ENCODE assay signal across 1 cellular context in the genomic region with DNA sequence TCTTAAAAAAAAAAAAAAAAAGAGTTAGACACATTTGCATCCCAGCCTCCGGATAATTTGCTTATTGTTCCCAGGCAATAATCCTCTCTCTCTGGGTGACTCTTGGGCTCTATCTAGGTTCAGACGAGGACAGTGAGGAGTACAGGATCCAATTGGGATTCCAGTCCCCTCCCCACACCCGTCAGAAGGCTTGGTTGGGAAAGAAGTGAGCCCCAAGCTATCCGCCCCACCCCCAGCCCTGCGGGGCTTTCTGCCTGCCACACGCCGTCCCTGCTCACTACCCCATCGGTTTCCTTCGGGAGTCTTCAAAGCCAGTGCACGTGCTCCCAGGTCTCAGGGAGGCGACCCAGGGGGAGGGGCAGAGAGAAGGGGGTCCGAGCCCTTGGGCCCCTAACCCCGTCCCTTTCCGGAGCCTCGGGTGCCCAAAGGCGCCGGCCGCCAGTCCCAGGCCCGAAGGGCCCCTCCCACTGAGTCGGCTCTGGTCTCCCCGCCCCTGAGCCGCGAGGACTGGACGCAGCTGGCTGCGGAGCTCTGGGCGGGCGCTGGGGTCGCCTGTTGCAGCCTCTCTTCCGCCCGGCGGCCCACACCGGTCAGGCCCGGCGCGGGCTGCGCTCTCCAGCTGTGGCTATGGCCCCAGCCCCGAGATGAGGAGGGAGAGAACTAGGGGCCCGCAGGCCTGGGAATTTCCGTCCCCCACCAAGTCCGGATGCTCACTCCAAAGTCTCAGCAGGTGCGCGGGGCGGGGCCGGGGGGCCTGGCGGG.
A peak's percentile ranks its signal among the peaks of the same experiment; 100 is the strongest.
TF ChIP-seq lines count a peak whose summit lies in the region.

No MANE protein-coding gene starts in this region.

TF ChIP-seq in HEK293, 187 proteins besides CTCF, POLR2A, EP300 and RAD21 (continued from another document and continues in another):
- TF ChIP-seq ZNF585B (tag by site-specific recombination; IDR thresholded peaks at IDR 0.05) (no peak), ZNF558 (tag by site-specific recombination; IDR thresholded peaks at IDR 0.05) (no peak), ZNF18 (tag by site-specific recombination; IDR thresholded peaks at IDR 0.05) (no peak), ZNF114 (tag by site-specific recombination; IDR thresholded peaks at IDR 0.05) (no peak), EGR2 (tag by site-specific recombination; IDR thresholded peaks at IDR 0.05; ENCODE audit: low read depth) (no peak), ZNF629 (tag by site-specific recombination; IDR thresholded peaks at IDR 0.05) (no peak), ZNF324 (tag by site-specific recombination; IDR thresholded peaks at IDR 0.05) (no peak), ZNF404 (tag by site-specific recombination; IDR thresholded peaks at IDR 0.05) (no peak), ZNF354C (tag by site-specific recombination; IDR thresholded peaks at IDR 0.05; ENCODE audit: borderline replicate concordance, low read depth) (no peak), ZNF626 (tag by site-specific recombination; IDR thresholded peaks at IDR 0.05) (no peak), ZNF747 (tag by site-specific recombination; IDR thresholded peaks at IDR 0.05) (no peak), ZNF155 (tag by site-specific recombination; IDR thresholded peaks at IDR 0.05) (no peak), ZBTB26 (tag by site-specific recombination; optimal IDR thresholded peaks at IDR 0.05) (peak; percentile 18), ZNF146 (tag by site-specific recombination; IDR thresholded peaks at IDR 0.05) (no peak), ZNF266 (tag by site-specific recombination; IDR thresholded peaks at IDR 0.05; ENCODE audit: low read depth) (no peak), ZNF23 (tag by site-specific recombination; IDR thresholded peaks at IDR 0.05; ENCODE audit: borderline replicate concordance) (no peak), ZNF548 (tag by site-specific recombination; IDR thresholded peaks at IDR 0.05) (no peak), PRDM4 (tag by site-specific recombination; IDR thresholded peaks at IDR 0.05) (no peak), ZNF701 (tag by site-specific recombination; IDR thresholded peaks at IDR 0.05) (no peak), ZNF239 (tag by site-specific recombination; IDR thresholded peaks at IDR 0.05) (no peak), REPIN1 (tag by site-specific recombination; IDR thresholded peaks at IDR 0.05; ENCODE audit: low read depth) (no peak), ZNF473 (tag by site-specific recombination; IDR thresholded peaks at IDR 0.05) (no peak), ZBTB17 (tag by site-specific recombination; IDR thresholded peaks at IDR 0.05) (no peak), GLIS2 (tag by site-specific recombination; IDR thresholded peaks at IDR 0.05) (peak; percentile 67), ZNF670 (tag by site-specific recombination; IDR thresholded peaks at IDR 0.05; ENCODE audit: low read depth) (no peak), ZNF16 (tag by site-specific recombination; IDR thresholded peaks at IDR 0.05; ENCODE audit: low read depth) (no peak), ZNF37A (tag by site-specific recombination; IDR thresholded peaks at IDR 0.05) (no peak), ZNF600 (tag by site-specific recombination; IDR thresholded peaks at IDR 0.05) (no peak), GFI1B (tag by site-specific recombination; IDR thresholded peaks at IDR 0.05) (no peak), ZSCAN30 (tag by site-specific recombination; IDR thresholded peaks at IDR 0.05) (no peak), ZBTB49 (tag by site-specific recombination; IDR thresholded peaks at IDR 0.05; ENCODE audit: low read depth) (no peak), ZNF596 (tag by site-specific recombination; IDR thresholded peaks at IDR 0.05) (no peak), PRDM1 (tag by site-specific recombination; IDR thresholded peaks at IDR 0.05) (no peak), ZBTB11 (tag by site-specific recombination; conservative IDR thresholded peaks at IDR 0.05; ENCODE audit: low read depth) (no peak)
- TF ChIP-seq, protein P1, sequence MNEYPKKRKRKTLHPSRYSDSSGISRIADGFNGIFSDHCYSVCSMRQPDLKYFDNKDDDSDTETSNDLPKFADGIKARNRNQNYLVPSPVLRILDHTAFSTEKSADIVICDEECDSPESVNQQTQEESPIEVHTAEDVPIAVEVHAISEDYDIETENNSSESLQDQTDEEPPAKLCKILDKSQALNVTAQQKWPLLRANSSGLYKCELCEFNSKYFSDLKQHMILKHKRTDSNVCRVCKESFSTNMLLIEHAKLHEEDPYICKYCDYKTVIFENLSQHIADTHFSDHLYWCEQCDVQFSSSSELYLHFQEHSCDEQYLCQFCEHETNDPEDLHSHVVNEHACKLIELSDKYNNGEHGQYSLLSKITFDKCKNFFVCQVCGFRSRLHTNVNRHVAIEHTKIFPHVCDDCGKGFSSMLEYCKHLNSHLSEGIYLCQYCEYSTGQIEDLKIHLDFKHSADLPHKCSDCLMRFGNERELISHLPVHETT (tag by site-specific recombination; IDR thresholded peaks at IDR 0.05), result no peak
- TF ChIP-seq, protein P2, sequence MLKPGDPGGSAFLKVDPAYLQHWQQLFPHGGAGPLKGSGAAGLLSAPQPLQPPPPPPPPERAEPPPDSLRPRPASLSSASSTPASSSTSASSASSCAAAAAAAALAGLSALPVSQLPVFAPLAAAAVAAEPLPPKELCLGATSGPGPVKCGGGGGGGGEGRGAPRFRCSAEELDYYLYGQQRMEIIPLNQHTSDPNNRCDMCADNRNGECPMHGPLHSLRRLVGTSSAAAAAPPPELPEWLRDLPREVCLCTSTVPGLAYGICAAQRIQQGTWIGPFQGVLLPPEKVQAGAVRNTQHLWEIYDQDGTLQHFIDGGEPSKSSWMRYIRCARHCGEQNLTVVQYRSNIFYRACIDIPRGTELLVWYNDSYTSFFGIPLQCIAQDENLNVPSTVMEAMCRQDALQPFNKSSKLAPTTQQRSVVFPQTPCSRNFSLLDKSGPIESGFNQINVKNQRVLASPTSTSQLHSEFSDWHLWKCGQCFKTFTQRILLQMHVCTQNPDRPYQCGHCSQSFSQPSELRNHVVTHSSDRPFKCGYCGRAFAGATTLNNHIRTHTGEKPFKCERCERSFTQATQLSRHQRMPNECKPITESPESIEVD (tag by site-specific recombination; IDR thresholded peaks at IDR 0.05), result no peak
- TF ChIP-seq, protein P3, sequence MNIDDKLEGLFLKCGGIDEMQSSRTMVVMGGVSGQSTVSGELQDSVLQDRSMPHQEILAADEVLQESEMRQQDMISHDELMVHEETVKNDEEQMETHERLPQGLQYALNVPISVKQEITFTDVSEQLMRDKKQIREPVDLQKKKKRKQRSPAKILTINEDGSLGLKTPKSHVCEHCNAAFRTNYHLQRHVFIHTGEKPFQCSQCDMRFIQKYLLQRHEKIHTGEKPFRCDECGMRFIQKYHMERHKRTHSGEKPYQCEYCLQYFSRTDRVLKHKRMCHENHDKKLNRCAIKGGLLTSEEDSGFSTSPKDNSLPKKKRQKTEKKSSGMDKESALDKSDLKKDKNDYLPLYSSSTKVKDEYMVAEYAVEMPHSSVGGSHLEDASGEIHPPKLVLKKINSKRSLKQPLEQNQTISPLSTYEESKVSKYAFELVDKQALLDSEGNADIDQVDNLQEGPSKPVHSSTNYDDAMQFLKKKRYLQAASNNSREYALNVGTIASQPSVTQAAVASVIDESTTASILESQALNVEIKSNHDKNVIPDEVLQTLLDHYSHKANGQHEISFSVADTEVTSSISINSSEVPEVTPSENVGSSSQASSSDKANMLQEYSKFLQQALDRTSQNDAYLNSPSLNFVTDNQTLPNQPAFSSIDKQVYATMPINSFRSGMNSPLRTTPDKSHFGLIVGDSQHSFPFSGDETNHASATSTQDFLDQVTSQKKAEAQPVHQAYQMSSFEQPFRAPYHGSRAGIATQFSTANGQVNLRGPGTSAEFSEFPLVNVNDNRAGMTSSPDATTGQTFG (tag by site-specific recombination; IDR thresholded peaks at IDR 0.05; ENCODE audit: borderline replicate concordance), result no peak
- TF ChIP-seq, protein P4, sequence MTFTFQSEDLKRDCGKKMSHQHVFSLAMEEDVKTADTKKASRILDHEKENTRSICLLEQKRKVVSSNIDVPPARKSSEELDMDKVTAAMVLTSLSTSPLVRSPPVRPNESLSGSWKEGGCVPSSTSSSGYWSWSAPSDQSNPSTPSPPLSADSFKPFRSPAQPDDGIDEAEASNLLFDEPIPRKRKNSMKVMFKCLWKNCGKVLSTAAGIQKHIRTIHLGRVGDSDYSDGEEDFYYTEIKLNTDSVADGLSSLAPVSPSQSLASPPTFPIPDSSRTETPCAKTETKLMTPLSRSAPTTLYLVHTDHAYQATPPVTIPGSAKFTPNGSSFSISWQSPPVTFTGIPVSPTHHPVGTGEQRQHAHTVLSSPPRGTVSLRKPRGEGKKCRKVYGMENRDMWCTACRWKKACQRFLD (tag by site-specific recombination; IDR thresholded peaks at IDR 0.05), result no peak
- TF ChIP-seq, protein P5, sequence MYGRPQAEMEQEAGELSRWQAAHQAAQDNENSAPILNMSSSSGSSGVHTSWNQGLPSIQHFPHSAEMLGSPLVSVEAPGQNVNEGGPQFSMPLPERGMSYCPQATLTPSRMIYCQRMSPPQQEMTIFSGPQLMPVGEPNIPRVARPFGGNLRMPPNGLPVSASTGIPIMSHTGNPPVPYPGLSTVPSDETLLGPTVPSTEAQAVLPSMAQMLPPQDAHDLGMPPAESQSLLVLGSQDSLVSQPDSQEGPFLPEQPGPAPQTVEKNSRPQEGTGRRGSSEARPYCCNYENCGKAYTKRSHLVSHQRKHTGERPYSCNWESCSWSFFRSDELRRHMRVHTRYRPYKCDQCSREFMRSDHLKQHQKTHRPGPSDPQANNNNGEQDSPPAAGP (tag by site-specific recombination; IDR thresholded peaks at IDR 0.05), result no peak
